In genomic region chr1:157073944-157074685, GRCh38 we compare ENCODE assay signal across 8 cellular contexts. TPM values are rescaled to one million over a fixed set of nuclear protein-coding genes. Genes with fewer than 3 reads are reported as not detected.
DNase-seq lines count a peak whose midpoint lies in the region; ATAC-seq and TF ChIP-seq lines count a peak whose summit lies in the region.

No MANE protein-coding gene starts in this region.

- H3K27ac Mint-ChIP-seq in Caco-2 (ENCODE audit: unreplicated experiment), result no peak overlapping the region
- no peak overlapping the region for H3K27ac Mint-ChIP-seq in brain

- TF ChIP-seq CTCF in Caco-2 (IDR thresholded peaks at IDR 0.05; ENCODE audit: insufficient read depth in 1 of 2, low read depth in 1 of 2, low read length in 1 of 2, severe bottlenecking in 1 of 2, unreplicated experiment in 1 of 2) (peak; percentile 71 to 76), RWPE2 (IDR thresholded peaks at IDR 0.05; ENCODE audit: poor library complexity, severe bottlenecking) (peak; percentile 29), brain (conservative IDR thresholded peaks at IDR 0.05) (peak; percentile 54 to 60)

- CTCF ChIA-PET in Caco-2 (lab: Charles Lee), result interaction anchor here (0.6 to 2.4 kb wide), 22 partner anchors 16 to 893 kb away, joined by 3 to 13 read pairs (median 4); partner anchors contain the start of gene ARHGEF11

- ATAC-seq in RWPE2 (ENCODE audit: low read depth) (peak; percentile 46; the same call in 2 of the 3 replicates), GM18867 (IDR thresholded peaks at IDR 0.05; ENCODE audit: unreplicated experiment) (no peak), HG03135 (IDR thresholded peaks at IDR 0.05; ENCODE audit: unreplicated experiment) (no peak)

- H3K4me1 Mint-ChIP-seq in Caco-2 (ENCODE audit: low read depth, unreplicated experiment), result peaks cover 8% of the 10 kb centered on the region
- peaks cover 11% of the 10 kb centered on the region for H3K4me1 Mint-ChIP-seq in brain

- H3K36me3 ChIP-seq in Caco-2 (ENCODE audit: control insufficient read depth, insufficient read depth, low read length) (no peaks in the 10 kb centered on the region), RWPE2 (ENCODE audit: low read depth) (no peaks in the 10 kb centered on the region)

- H3K4me1 ChIP-seq in Caco-2, result no peaks in the 10 kb centered on the region
- H3K4me1 ChIP-seq in RWPE2 (ENCODE audit: insufficient read depth, poor library complexity, severe bottlenecking), result no peaks in the 10 kb centered on the region

- H3K36me3 Mint-ChIP-seq in Caco-2 (ENCODE audit: insufficient read depth, unreplicated experiment) (no peaks in the 10 kb centered on the region), brain (no peaks in the 10 kb centered on the region)

- peak; percentile 75 to 77 for DNase-seq in Caco-2
- peak; percentile 32 for DNase-seq in HT1080 (ENCODE audit: low read depth)
- DNase-seq in RWPE2 (ENCODE audit: low spot score), result no peak
- peak; percentile 69 for DNase-seq in iPS-NIHi11 (ENCODE audit: low spot score)
- peak; percentile 26 for DNase-seq in stimulated activated CD4-positive, alpha-beta T cell treated with anti-CD3 and anti-CD28 coated beads, Interleukin-12 subunit alpha, Interleukin-12 subunit beta, amount 100 ng/mL, for 4 hours

- H3K27me3 ChIP-seq in Caco-2 (replicated peaks; ENCODE audit: control insufficient read depth, insufficient read depth, low read length) (no peaks in the 10 kb centered on the region), RWPE2 (ENCODE audit: insufficient read depth, poor library complexity, severe bottlenecking) (no peaks in the 10 kb centered on the region)

- H3K27me3 Mint-ChIP-seq in Caco-2 (ENCODE audit: insufficient read depth, unreplicated experiment), result no peaks in the 10 kb centered on the region
- peaks cover 16% of the 10 kb centered on the region for H3K27me3 Mint-ChIP-seq in brain

- BruUV-seq in Caco-2 (replicated peaks; lab: Mats Ljungman, UMichigan), result no TSS peak

- intact Hi-C loops in Caco-2 (cut with micrococcal nuclease; ENCODE audit: unreplicated experiment), result loop anchor here (10.0 kb wide), 2 partner anchors 79 to 149 kb away; partner anchors contain the start of gene LRRC71

- POLR2A ChIA-PET in Caco-2 (lab: Charles Lee), result no interaction called here

- H3K9me3 ChIP-seq in Caco-2 (no peaks in the 10 kb centered on the region), RWPE2 (ENCODE audit: severe bottlenecking) (no peaks in the 10 kb centered on the region)

- H3K4me3 ChIP-seq in Caco-2 (ENCODE audit: low read depth, low read length) (peak overlapping the region; percentile 28), RWPE2 (ENCODE audit: severe bottlenecking) (no peak overlapping the region)

- H3K4me3 Mint-ChIP-seq in Caco-2 (ENCODE audit: unreplicated experiment), result peak overlapping the region; percentile 63
- H3K4me3 Mint-ChIP-seq in brain, result no peak overlapping the region

- H3K27ac ChIP-seq in RWPE2 (ENCODE audit: poor library complexity, severe bottlenecking), result no peak overlapping the region

- H3K9me3 Mint-ChIP-seq in Caco-2 (ENCODE audit: unreplicated experiment) (no peaks in the 10 kb centered on the region), brain (peaks cover 0 to 5% (median 0%) of the 10 kb centered on the region in 5 experiments)

RNA-seq across cellular contexts. Expression of gene ETV3L, which starts 25.5 kb away (rescaled TPM):
- not detected in 2 replicates for total RNA-seq in Caco-2 (2022)
- not detected in 2 replicates for total RNA-seq in HT1080 (2014; rRNA removed; shearing (Covaris generic))
- not detected in 2 replicates for polyA plus RNA-seq in HT1080 (2015; cell fraction: cytosol; rRNA removed)
- polyA plus RNA-seq in HT1080 (2015; cell fraction: nucleus; rRNA removed), result not detected in 2 replicates
- polyA plus RNA-seq in brain (ENCODE audit: insufficient read depth, low read depth, low replicate concordance), result not detected

RNA-seq across cellular contexts. Expression of gene ARHGEF11, which starts 28.6 kb away (rescaled TPM):
- 45.5 and 47.3 TPM in 2 replicates for total RNA-seq in Caco-2 (2022)
- 17.7 and 19.0 TPM in 2 replicates for total RNA-seq in HT1080 (2014; rRNA removed; shearing (Covaris generic))
- polyA plus RNA-seq in HT1080 (2015; cell fraction: cytosol; rRNA removed), result 9.6 and 10.6 TPM in 2 replicates
- polyA plus RNA-seq in HT1080 (2015; cell fraction: nucleus; rRNA removed), result 26.8 and 27.7 TPM in 2 replicates
- 15.3 TPM for polyA plus RNA-seq in brain (ENCODE audit: insufficient read depth, low read depth, low replicate concordance)
